ENCODE assay signal across 16 cellular contexts in the genomic region with DNA sequence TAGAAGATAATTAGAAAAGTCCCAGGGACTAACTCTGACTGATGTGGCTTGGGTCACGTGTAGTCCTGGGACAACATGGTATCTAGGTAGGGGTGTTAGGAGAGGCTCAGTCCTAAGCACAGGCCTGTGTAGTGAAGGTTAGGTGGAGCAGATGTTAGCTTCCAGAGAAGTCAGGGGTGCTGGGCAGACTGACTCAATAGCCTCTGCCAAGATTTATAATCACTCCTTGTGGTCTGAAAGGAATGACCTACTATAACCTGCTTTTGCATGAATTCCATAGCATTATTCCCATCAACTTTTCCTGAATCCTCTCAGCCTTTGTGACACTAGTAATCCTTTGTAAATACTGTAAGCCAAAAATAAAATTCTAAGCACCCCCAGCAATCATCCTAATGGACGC.
"Had no signal": no experiment of that assay in that cellular context is flagged by ENCODE, and none has a peak within 500 bp of the region (broad histone marks: within the 10 kb centered on the region; RNA-seq: fewer than 3 reads in every experiment).

No MANE protein-coding gene starts in this region.

- H3K4me1 ChIP-seq: gastroesophageal sphincter, right lobe of liver, testis, upper lobe of left lung had no signal

- H3K36me3 ChIP-seq: gastroesophageal sphincter, left ventricle myocardium inferior, right lobe of liver, upper lobe of left lung had no signal

- H3K27ac ChIP-seq: epithelial cell of prostate, gastroesophageal sphincter, left ventricle myocardium inferior, right lobe of liver, testis, upper lobe of left lung had no signal

- DNase-seq: activated CD4-positive, alpha-beta T cell treated with anti-CD3 and anti-CD28 coated beads, Interleukin-2, amount 10 ng/mL, durations not matched to agents 24 days and 14 days; activated CD4-positive, CD25-positive, alpha-beta regulatory T cell; activated CD8-positive, alpha-beta memory T cell treated with anti-CD3 and anti-CD28 coated beads, Interleukin-2, amount 50 U/mL, for 4 hours; activated CD8-positive, alpha-beta T cell treated with anti-CD3 and anti-CD28 coated beads, Interleukin-2, amount 10 ng/mL, durations not matched to agents 7 days and 5 days; activated gamma-delta T cell; activated T-cell treated with anti-CD3 and anti-CD28 coated beads, Interleukin-2, amount 50 U/mL, for 48 hours; anterior cingulate cortex; left ventricle myocardium inferior; naive thymus-derived CD8-positive, alpha-beta T cell; posterior cingulate gyrus; right lobe of liver; stimulated activated naive CD8-positive, alpha-beta T cell treated with anti-CD3 and anti-CD28 coated beads, Interleukin-15, amount 100 ng/mL, for 72 hours; testis; upper lobe of left lung had no signal

- H3K27me3 ChIP-seq: gastroesophageal sphincter, right lobe of liver, testis, upper lobe of left lung had no signal

- ATAC-seq: activated CD8-positive, alpha-beta T cell treated with anti-CD3 and anti-CD28 coated beads, Interleukin-2, amount 10 ng/mL, durations not matched to agents 7 days and 5 days; gastroesophageal sphincter; naive thymus-derived CD8-positive, alpha-beta T cell; right lobe of liver; stimulated activated naive CD8-positive, alpha-beta T cell treated with anti-CD3 and anti-CD28 coated beads, Interleukin-15, amount 100 ng/mL, for 72 hours had no signal

- H3K9me3 ChIP-seq: gastroesophageal sphincter, right lobe of liver, testis, upper lobe of left lung had no signal

- H3K4me3 ChIP-seq: gastroesophageal sphincter, left ventricle myocardium inferior, right lobe of liver, testis, upper lobe of left lung had no signal
